Comparison of ENCODE assay signal across 7 cellular contexts in the genomic region with DNA sequence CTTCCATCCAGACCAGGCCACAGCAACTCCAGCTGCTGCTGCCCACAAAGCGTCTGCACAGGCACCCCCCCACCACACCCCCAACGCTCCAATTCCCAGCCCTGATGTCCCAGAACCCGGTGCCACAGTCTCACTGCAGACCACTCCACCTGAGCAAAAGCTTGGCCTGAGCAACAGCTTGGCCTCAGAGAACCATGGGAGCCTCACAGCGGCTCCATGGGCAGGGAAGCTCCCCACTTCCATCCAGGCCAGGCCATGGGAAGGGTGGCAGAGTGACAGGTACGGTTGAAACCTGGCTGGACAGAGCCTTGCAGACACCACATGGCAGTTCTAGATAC.
A peak's percentile ranks its signal among the peaks of the same experiment; 100 is the strongest.
DNase-seq lines count a peak whose midpoint lies in the region.
"Had no signal": no experiment of that assay in that cellular context is flagged by ENCODE, and none has a peak within 500 bp of the region (broad histone marks: within the 10 kb centered on the region; RNA-seq: fewer than 3 reads in every experiment).

No MANE protein-coding gene starts in this region.

- H3K36me3 ChIP-seq in HUES6 (ENCODE audit: control insufficient read depth, insufficient read depth, low read length) (peaks cover 17% of the 10 kb centered on the region), endocrine pancreas (ENCODE audit: control insufficient read depth, insufficient read depth, low read length) (no peaks in the 10 kb centered on the region), rectal smooth muscle tissue (ENCODE audit: control insufficient read depth, insufficient read depth, low read length) (peaks cover 15% of the 10 kb centered on the region)

- peak overlapping the region; percentile 93 for H3K27ac ChIP-seq in HUES6 (ENCODE audit: low read depth, low read length)
- H3K27ac ChIP-seq in rectal smooth muscle tissue (ENCODE audit: low read depth, low read length), result peak overlapping the region; percentile 65

- H3K4me3 ChIP-seq in HUES6 (ENCODE audit: low read depth, low read length) (no peak overlapping the region), endocrine pancreas (ENCODE audit: control insufficient read depth, insufficient read depth, low read length) (no peak overlapping the region), rectal smooth muscle tissue (ENCODE audit: low read length) (peak overlapping the region; percentile 44)

- peaks cover 35% of the 10 kb centered on the region for H3K4me1 ChIP-seq in HUES6 (ENCODE audit: control insufficient read depth, insufficient read depth, low read length)
- no peaks in the 10 kb centered on the region for H3K4me1 ChIP-seq in endocrine pancreas (ENCODE audit: control insufficient read depth, insufficient read depth, low read length)
- peaks cover 19% of the 10 kb centered on the region for H3K4me1 ChIP-seq in rectal smooth muscle tissue (ENCODE audit: control insufficient read depth, insufficient read depth, low read length)

- H3K27me3 ChIP-seq in HUES6 (ENCODE audit: control insufficient read depth, insufficient read depth, low read length) (no peaks in the 10 kb centered on the region), endocrine pancreas (ENCODE audit: control insufficient read depth, insufficient read depth, low read length) (no peaks in the 10 kb centered on the region), rectal smooth muscle tissue (ENCODE audit: control insufficient read depth, insufficient read depth, low read length) (no peaks in the 10 kb centered on the region)

- H3K9me3 ChIP-seq in HUES6 (ENCODE audit: control insufficient read depth, insufficient read depth, low read depth, low read length), result no peaks in the 10 kb centered on the region
- H3K9me3 ChIP-seq in endocrine pancreas (ENCODE audit: control insufficient read depth, low read length), result no peaks in the 10 kb centered on the region

- H3K9ac ChIP-seq in HUES6 (ENCODE audit: low read length) (peak overlapping the region; percentile 71), endocrine pancreas (ENCODE audit: control insufficient read depth, insufficient read depth, low read length) (peak overlapping the region; percentile 19), rectal smooth muscle tissue (ENCODE audit: low read length) (no peak overlapping the region)

- no peak for DNase-seq in superior temporal gyrus (ENCODE audit: extremely low spot score)
- DNase-seq in amygdala (lab: John Stamatoyannopoulos, UW), result no peak
- no peak for DNase-seq in T-helper 9 cell
- DNase-seq: activated CD8-positive, alpha-beta memory T cell treated with anti-CD3 and anti-CD28 coated beads, Interleukin-2, amount 50 U/mL, for 4 hours had no signal
